ENCODE assay signal across 1 cellular context in the genomic region with DNA sequence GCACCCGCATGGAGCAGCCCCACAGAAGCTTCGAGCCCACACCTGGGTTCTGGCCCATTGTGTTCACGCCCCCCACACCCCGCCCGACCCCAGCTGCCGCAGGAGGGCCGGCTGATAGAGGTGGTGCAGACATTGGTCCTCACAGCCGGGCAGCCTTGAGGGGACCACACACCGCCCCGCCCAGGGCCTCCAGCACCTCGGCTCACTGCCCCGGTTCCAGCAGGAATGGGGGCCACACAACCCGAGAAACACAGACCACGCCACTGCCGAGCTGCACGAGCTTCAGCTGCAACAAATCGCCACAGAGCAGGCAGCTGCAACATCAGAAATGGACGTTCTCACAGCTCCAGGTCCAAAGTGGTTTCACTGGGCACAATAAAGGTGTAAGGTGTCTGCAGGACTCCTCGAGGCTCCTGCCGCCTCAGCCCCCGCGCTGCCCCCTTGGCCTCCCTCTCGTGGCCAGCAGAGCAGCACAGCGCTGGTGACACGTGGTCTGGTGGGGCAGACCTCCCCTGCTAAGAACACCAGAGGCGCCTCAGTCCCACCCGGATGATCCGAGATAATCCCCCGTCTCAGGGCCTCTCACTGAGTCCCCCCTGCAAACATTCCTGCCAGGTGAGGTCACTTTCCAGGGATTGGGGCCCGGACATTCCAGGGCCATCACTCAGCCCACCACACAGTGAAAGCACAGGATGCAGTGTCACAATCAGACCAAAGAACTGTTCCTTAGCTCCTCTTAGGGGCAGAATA.
A peak's percentile ranks its signal among the peaks of the same experiment; 100 is the strongest.
TF ChIP-seq lines count a peak whose summit lies in the region.

No MANE protein-coding gene starts in this region.

TF ChIP-seq in K562, 482 proteins besides CTCF, POLR2A, EP300 and RAD21 (continued from another document):
- TF ChIP-seq ATF3 (IDR thresholded peaks at IDR 0.05) (peak; percentile 40; the same call in 1 of the 2 replicates), ATF3 (CRISPR knock-in tag; conservative IDR thresholded peaks at IDR 0.05) (no peak), FOSL1 (tag; conservative IDR thresholded peaks at IDR 0.05) (peak; percentile 56), USF2 (CRISPR knock-in tag; IDR thresholded peaks at IDR 0.05) (peak; percentile 51), USF1 (CRISPR knock-in tag; IDR thresholded peaks at IDR 0.05) (peak; percentile 59)
